In genomic region chr9:27653246-27653645, GRCh38 we compare ENCODE assay signal across 1 cellular context.
TF ChIP-seq lines count a peak whose summit lies in the region.

No MANE protein-coding gene starts in this region.

TF ChIP-seq in HepG2, 621 proteins besides CTCF, POLR2A, EP300 and RAD21 (continued from another document):
- TF ChIP-seq, protein P1, sequence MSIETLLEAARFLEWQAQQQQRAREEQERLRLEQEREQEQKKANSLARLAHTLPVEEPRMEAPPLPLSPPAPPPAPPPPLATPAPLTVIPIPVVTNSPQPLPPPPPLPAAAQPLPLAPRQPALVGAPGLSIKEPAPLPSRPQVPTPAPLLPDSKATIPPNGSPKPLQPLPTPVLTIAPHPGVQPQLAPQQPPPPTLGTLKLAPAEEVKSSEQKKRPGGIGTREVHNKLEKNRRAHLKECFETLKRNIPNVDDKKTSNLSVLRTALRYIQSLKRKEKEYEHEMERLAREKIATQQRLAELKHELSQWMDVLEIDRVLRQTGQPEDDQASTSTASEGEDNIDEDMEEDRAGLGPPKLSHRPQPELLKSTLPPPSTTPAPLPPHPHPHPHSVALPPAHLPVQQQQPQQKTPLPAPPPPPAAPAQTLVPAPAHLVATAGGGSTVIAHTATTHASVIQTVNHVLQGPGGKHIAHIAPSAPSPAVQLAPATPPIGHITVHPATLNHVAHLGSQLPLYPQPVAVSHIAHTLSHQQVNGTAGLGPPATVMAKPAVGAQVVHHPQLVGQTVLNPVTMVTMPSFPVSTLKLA (IDR thresholded peaks at IDR 0.05) = no peak
- TF ChIP-seq NR3C1 (CRISPR knock-in tag; IDR thresholded peaks at IDR 0.05) (no peak), SMYD3 (CRISPR knock-in tag; IDR thresholded peaks at IDR 0.05) (no peak)
- TF ChIP-seq, protein P2, sequence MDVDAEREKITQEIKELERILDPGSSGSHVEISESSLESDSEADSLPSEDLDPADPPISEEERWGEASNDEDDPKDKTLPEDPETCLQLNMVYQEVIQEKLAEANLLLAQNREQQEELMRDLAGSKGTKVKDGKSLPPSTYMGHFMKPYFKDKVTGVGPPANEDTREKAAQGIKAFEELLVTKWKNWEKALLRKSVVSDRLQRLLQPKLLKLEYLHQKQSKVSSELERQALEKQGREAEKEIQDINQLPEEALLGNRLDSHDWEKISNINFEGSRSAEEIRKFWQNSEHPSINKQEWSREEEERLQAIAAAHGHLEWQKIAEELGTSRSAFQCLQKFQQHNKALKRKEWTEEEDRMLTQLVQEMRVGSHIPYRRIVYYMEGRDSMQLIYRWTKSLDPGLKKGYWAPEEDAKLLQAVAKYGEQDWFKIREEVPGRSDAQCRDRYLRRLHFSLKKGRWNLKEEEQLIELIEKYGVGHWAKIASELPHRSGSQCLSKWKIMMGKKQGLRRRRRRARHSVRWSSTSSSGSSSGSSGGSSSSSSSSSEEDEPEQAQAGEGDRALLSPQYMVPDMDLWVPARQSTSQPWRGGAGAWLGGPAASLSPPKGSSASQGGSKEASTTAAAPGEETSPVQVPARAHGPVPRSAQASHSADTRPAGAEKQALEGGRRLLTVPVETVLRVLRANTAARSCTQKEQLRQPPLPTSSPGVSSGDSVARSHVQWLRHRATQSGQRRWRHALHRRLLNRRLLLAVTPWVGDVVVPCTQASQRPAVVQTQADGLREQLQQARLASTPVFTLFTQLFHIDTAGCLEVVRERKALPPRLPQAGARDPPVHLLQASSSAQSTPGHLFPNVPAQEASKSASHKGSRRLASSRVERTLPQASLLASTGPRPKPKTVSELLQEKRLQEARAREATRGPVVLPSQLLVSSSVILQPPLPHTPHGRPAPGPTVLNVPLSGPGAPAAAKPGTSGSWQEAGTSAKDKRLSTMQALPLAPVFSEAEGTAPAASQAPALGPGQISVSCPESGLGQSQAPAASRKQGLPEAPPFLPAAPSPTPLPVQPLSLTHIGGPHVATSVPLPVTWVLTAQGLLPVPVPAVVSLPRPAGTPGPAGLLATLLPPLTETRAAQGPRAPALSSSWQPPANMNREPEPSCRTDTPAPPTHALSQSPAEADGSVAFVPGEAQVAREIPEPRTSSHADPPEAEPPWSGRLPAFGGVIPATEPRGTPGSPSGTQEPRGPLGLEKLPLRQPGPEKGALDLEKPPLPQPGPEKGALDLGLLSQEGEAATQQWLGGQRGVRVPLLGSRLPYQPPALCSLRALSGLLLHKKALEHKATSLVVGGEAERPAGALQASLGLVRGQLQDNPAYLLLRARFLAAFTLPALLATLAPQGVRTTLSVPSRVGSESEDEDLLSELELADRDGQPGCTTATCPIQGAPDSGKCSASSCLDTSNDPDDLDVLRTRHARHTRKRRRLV (CRISPR knock-in tag; IDR thresholded peaks at IDR 0.05) = no peak
TF ChIP-seq in HepG2: peak in this region for 0.
